ENCODE assay signal across 1 cellular context in the genomic region with DNA sequence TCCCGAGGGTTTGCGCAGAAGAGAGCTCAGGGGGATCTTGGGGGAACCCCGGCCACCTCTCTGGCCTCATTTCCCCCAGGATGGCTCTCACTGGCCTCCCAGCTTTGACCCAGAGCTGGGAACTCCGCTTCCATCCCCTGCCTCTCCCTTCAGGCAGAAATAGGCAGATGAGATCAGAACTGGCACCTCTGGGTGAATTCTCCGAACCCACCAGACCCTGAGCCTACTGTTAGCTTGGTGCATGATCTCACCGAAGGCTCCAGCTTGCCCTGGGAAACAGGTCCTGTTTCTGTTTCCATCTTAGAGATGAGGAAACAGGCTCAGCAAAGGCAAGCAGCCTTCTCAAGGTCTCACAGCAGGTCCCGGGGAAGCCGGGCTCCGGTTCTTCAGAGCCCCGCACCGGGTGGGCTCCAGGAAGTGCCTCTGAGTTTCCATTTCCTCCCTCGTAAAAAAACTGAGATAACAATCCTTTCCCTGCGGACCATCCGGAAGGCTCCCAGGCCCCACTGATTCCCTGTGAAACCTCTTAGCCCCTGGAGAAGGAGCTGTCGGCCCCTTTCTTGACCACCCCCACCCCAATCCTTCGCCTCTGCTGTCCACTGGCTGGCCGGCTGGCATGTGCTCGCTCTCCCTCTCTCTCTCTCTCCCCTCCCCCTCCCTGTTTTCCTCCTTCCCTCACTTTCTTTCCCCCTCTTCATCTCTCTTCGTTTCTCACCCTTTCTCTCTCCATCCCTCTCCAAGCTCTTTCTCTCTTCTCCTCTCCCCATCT.
TF ChIP-seq lines count a peak whose summit lies in the region.

No MANE protein-coding gene starts in this region.

TF ChIP-seq in HEK293, 187 proteins besides CTCF, POLR2A, EP300 and RAD21 (continued from another document):
- TF ChIP-seq, protein P1, sequence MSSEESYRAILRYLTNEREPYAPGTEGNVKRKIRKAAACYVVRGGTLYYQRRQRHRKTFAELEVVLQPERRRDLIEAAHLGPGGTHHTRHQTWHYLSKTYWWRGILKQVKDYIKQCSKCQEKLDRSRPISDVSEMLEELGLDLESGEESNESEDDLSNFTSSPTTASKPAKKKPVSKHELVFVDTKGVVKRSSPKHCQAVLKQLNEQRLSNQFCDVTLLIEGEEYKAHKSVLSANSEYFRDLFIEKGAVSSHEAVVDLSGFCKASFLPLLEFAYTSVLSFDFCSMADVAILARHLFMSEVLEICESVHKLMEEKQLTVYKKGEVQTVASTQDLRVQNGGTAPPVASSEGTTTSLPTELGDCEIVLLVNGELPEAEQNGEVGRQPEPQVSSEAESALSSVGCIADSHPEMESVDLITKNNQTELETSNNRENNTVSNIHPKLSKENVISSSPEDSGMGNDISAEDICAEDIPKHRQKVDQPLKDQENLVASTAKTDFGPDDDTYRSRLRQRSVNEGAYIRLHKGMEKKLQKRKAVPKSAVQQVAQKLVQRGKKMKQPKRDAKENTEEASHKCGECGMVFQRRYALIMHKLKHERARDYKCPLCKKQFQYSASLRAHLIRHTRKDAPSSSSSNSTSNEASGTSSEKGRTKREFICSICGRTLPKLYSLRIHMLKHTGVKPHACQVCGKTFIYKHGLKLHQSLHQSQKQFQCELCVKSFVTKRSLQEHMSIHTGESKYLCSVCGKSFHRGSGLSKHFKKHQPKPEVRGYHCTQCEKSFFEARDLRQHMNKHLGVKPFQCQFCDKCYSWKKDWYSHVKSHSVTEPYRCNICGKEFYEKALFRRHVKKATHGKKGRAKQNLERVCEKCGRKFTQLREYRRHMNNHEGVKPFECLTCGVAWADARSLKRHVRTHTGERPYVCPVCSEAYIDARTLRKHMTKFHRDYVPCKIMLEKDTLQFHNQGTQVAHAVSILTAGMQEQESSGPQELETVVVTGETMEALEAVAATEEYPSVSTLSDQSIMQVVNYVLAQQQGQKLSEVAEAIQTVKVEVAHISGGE (tag by site-specific recombination; conservative IDR thresholded peaks at IDR 0.05; ENCODE audit: low read depth), result peak; percentile 73
- no peak for TF ChIP-seq ZNF350 (tag by site-specific recombination; IDR thresholded peaks at IDR 0.05)
- TF ChIP-seq, protein P2, sequence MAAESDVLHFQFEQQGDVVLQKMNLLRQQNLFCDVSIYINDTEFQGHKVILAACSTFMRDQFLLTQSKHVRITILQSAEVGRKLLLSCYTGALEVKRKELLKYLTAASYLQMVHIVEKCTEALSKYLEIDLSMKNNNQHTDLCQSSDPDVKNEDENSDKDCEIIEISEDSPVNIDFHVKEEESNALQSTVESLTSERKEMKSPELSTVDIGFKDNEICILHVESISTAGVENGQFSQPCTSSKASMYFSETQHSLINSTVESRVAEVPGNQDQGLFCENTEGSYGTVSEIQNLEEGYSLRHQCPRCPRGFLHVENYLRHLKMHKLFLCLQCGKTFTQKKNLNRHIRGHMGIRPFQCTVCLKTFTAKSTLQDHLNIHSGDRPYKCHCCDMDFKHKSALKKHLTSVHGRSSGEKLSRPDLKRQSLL (tag by site-specific recombination; IDR thresholded peaks at IDR 0.05), result peak; percentile 52; the same call in 1 of the 2 replicates
- TF ChIP-seq ZFHX2 (tag by site-specific recombination; conservative IDR thresholded peaks at IDR 0.05), result no peak; the same call in 1 of the 2 replicates
- TF ChIP-seq MZF1 (tag by site-specific recombination; IDR thresholded peaks at IDR 0.05; ENCODE audit: borderline replicate concordance), result no peak
- peak; percentile 98 for TF ChIP-seq ZXDB (tag by site-specific recombination; IDR thresholded peaks at IDR 0.05)
- TF ChIP-seq ZNF341 (tag by site-specific recombination; IDR thresholded peaks at IDR 0.05; ENCODE audit: low read depth), result no peak
- TF ChIP-seq FEZF1 (tag by site-specific recombination; IDR thresholded peaks at IDR 0.05), result 0 out of 2 replicates have a peak, but pooled peaks have one; percentile 8
- peak; percentile 69 for TF ChIP-seq KLF16 (tag by site-specific recombination; IDR thresholded peaks at IDR 0.05)
- TF ChIP-seq ZSCAN23 (tag by site-specific recombination; IDR thresholded peaks at IDR 0.05), result no peak
- TF ChIP-seq ZNF624 (tag by site-specific recombination; IDR thresholded peaks at IDR 0.05), result no peak
- TF ChIP-seq PRDM1 (tag by site-specific recombination; IDR thresholded peaks at IDR 0.05), result peak; percentile 99
- 0 out of 2 replicates have a peak, but pooled peaks have one; percentile 9 for TF ChIP-seq PRDM4 (tag by site-specific recombination; IDR thresholded peaks at IDR 0.05)
- peak; percentile 66 for TF ChIP-seq ZBTB17 (tag by site-specific recombination; IDR thresholded peaks at IDR 0.05)
- TF ChIP-seq PATZ1 (tag by site-specific recombination; IDR thresholded peaks at IDR 0.05), result peak; percentile 68; the same call in 1 of the 2 replicates
- no peak for TF ChIP-seq ZNF521 (tag by site-specific recombination; IDR thresholded peaks at IDR 0.05)
- no peak for TF ChIP-seq HOXC10 (CRISPR knock-in tag; IDR thresholded peaks at IDR 0.05)
- 0 out of 2 replicates have a peak, but pooled peaks have one; percentile 33 for TF ChIP-seq ZBTB10 (tag by site-specific recombination; IDR thresholded peaks at IDR 0.05)
- TF ChIP-seq ZNF140 (tag by site-specific recombination; IDR thresholded peaks at IDR 0.05), result no peak
- TF ChIP-seq GLIS2 (tag by site-specific recombination; IDR thresholded peaks at IDR 0.05), result peak; percentile 50; the same call in 1 of the 2 replicates
- no peak for TF ChIP-seq ZNF548 (tag by site-specific recombination; IDR thresholded peaks at IDR 0.05)
- no peak for TF ChIP-seq WT1 (tag by site-specific recombination; IDR thresholded peaks at IDR 0.05)
- 0 out of 2 replicates have a peak, but pooled peaks have one; percentile 11 for TF ChIP-seq IKZF3 (tag by site-specific recombination; IDR thresholded peaks at IDR 0.05)
- no peak for TF ChIP-seq ZSCAN5A (tag by site-specific recombination; IDR thresholded peaks at IDR 0.05)
- TF ChIP-seq ZNF223 (tag by site-specific recombination; IDR thresholded peaks at IDR 0.05), result no peak
- TF ChIP-seq ZNF366 (tag by site-specific recombination; conservative IDR thresholded peaks at IDR 0.05), result peak; percentile 82
- no peak for TF ChIP-seq BCL11B (tag by site-specific recombination; IDR thresholded peaks at IDR 0.05; ENCODE audit: low read depth)
- 0 out of 2 replicates have a peak, but pooled peaks have one; percentile 59 for TF ChIP-seq ZNF768 (tag by site-specific recombination; IDR thresholded peaks at IDR 0.05)
- peak; percentile 4; the same call in 1 of the 2 replicates for TF ChIP-seq SP3 (tag by site-specific recombination; IDR thresholded peaks at IDR 0.05)
- TF ChIP-seq ZNF16 (tag by site-specific recombination; IDR thresholded peaks at IDR 0.05; ENCODE audit: low read depth), result no peak
- TF ChIP-seq ZNF792 (tag by site-specific recombination; IDR thresholded peaks at IDR 0.05), result no peak
- no peak for TF ChIP-seq ZNF777 (tag by site-specific recombination; IDR thresholded peaks at IDR 0.05; ENCODE audit: borderline replicate concordance)
- TF ChIP-seq EGR2 (tag by site-specific recombination; IDR thresholded peaks at IDR 0.05; ENCODE audit: low read depth), result peak; percentile 55
